ENCODE assay signal across 19 cellular contexts in genomic region chr4:125097729-125098128, GRCh38.
DNase-seq lines count a peak whose midpoint lies in the region; ATAC-seq, FAIRE-seq and TF ChIP-seq lines count a peak whose summit lies in the region.
"Had no signal": no experiment of that assay in that cellular context is flagged by ENCODE, and none has a peak within 500 bp of the region (broad histone marks: within the 10 kb centered on the region; RNA-seq: fewer than 3 reads in every experiment).

No MANE protein-coding gene starts in this region.

- H3K4me3 ChIP-seq in SK-N-SH (ENCODE audit: low read depth in 2 of 2, low read length in 1 of 2) = no peak overlapping the region
- no peak overlapping the region for H3K4me3 ChIP-seq in endothelial cell of umbilical vein (replicated peaks in 1 of 3; ENCODE audit: insufficient read depth in 1 of 3, low read depth in 1 of 3, low read length in 3 of 3)
- H3K4me3 ChIP-seq in endodermal cell (ENCODE audit: low read length) = no peak overlapping the region
- no peak overlapping the region for H3K4me3 ChIP-seq in MM.1S (ENCODE audit: low read length)
- no peak overlapping the region for H3K4me3 ChIP-seq in stomach

- TF ChIP-seq CTCF in SK-N-SH (IDR thresholded peaks at IDR 0.05) = no peak
- TF ChIP-seq CTCF in endothelial cell of umbilical vein (IDR thresholded peaks at IDR 0.05; ENCODE audit: extremely low read depth in 1 of 2, insufficient read depth in 1 of 2, low read depth in 1 of 2, low read length in 2 of 2) = no peak
- TF ChIP-seq CTCF in endodermal cell (conservative IDR thresholded peaks at IDR 0.05) = no peak
- TF ChIP-seq CTCF in MM.1S (IDR thresholded peaks at IDR 0.05; ENCODE audit: low read length) = no peak
- no peak for TF ChIP-seq CTCF in stomach (IDR thresholded peaks at IDR 0.05)

- TF ChIP-seq EP300 in SK-N-SH (IDR thresholded peaks at IDR 0.05; ENCODE audit: borderline replicate concordance in 1 of 2, low read depth in 1 of 2, low read length in 1 of 2) (no peak), stomach (IDR thresholded peaks at IDR 0.05) (no peak)

- H3K27me3 ChIP-seq in SK-N-SH (ENCODE audit: insufficient read depth) = no peaks in the 10 kb centered on the region
- no peaks in the 10 kb centered on the region for H3K27me3 ChIP-seq in endothelial cell of umbilical vein (ENCODE audit: control insufficient read depth in 2 of 2, insufficient read depth in 2 of 2, low read length in 2 of 2)
- no peaks in the 10 kb centered on the region for H3K27me3 ChIP-seq in endodermal cell (ENCODE audit: control insufficient read depth, insufficient read depth, low read length, poor library complexity, severe bottlenecking)
- H3K27me3 ChIP-seq in MM.1S (replicated peaks; ENCODE audit: insufficient read depth, low read length) = no peaks in the 10 kb centered on the region
- no peaks in the 10 kb centered on the region for H3K27me3 ChIP-seq in stomach

- H3K9ac ChIP-seq in SK-N-SH = no peak overlapping the region
- no peak overlapping the region for H3K9ac ChIP-seq in endothelial cell of umbilical vein (replicated peaks; ENCODE audit: extremely low read depth, insufficient read depth, low read length)
- H3K9ac ChIP-seq in endodermal cell (ENCODE audit: extremely low read depth, low read length, poor library complexity, severe bottlenecking) = no peak overlapping the region
- no peak overlapping the region for H3K9ac ChIP-seq in MM.1S (ENCODE audit: low read length)

- no TSS peak for BruUV-seq in endothelial cell of umbilical vein (replicated peaks; lab: Mats Ljungman, UMichigan)

- no peaks in the 10 kb centered on the region for H4K20me1 ChIP-seq in SK-N-SH (ENCODE audit: insufficient read depth)
- no peaks in the 10 kb centered on the region for H4K20me1 ChIP-seq in endothelial cell of umbilical vein (replicated peaks; ENCODE audit: control insufficient read depth, extremely low read depth, insufficient read depth, low read length)
- H4K20me1 ChIP-seq in MM.1S (ENCODE audit: insufficient read depth, low read length) = no peaks in the 10 kb centered on the region

- no peaks in the 10 kb centered on the region for H3K36me3 ChIP-seq in SK-N-SH (replicated peaks in 1 of 2; ENCODE audit: control insufficient read depth in 1 of 2, insufficient read depth in 2 of 2, low read length in 1 of 2)
- H3K36me3 ChIP-seq in endothelial cell of umbilical vein (ENCODE audit: control insufficient read depth in 2 of 2, extremely low read depth in 1 of 2, insufficient read depth in 2 of 2, low read length in 2 of 2) = no peaks in the 10 kb centered on the region
- H3K36me3 ChIP-seq in endodermal cell (ENCODE audit: control insufficient read depth, insufficient read depth, low read length) = no peaks in the 10 kb centered on the region
- no peaks in the 10 kb centered on the region for H3K36me3 ChIP-seq in MM.1S (replicated peaks; ENCODE audit: insufficient read depth, low read length)
- no peaks in the 10 kb centered on the region for H3K36me3 ChIP-seq in stomach

- TF ChIP-seq RAD21 in SK-N-SH (IDR thresholded peaks at IDR 0.05; ENCODE audit: low read length) = no peak

- no peaks in the 10 kb centered on the region for H3K9me3 ChIP-seq in SK-N-SH
- H3K9me3 ChIP-seq in endothelial cell of umbilical vein (replicated peaks; ENCODE audit: control insufficient read depth, insufficient read depth, low read length) = no peaks in the 10 kb centered on the region
- no peaks in the 10 kb centered on the region for H3K9me3 ChIP-seq in endodermal cell (ENCODE audit: control insufficient read depth, low read length)
- H3K9me3 ChIP-seq in MM.1S (replicated peaks; ENCODE audit: insufficient read depth, low read length) = no peaks in the 10 kb centered on the region
- no peaks in the 10 kb centered on the region for H3K9me3 ChIP-seq in stomach

- 29% methylated on average over 2 of the region's 2 CpGs for WGBS in SK-N-SH (ENCODE audit: low lambda C conversion rate)
- WGBS in endodermal cell (ENCODE audit: insufficient coverage in 1 of 2, insufficient read length in 1 of 2), 2 experiments = 57% methylated on average over 2 of the region's 2 CpGs; no CpG with 5 or more reads in 1 of the 2 experiments
- WGBS in stomach, 5 donors = 67 to 77% (median 72%) methylated on average over 2 of the region's 2 CpGs

- POLR2A ChIA-PET in SK-N-SH (lab: Yijun Ruan, JAX) = no interaction called here
- POLR2A ChIA-PET in endothelial cell of umbilical vein (lab: Charles Lee) = no interaction called here
- POLR2A ChIA-PET in activated CD4-positive, alpha-beta memory T cell treated with anti-CD3 and anti-CD28 coated beads for 36 hours (lab: Charles Lee) = no interaction called here

- no peaks in the 10 kb centered on the region for H3K36me3 Mint-ChIP-seq in endodermal cell (ENCODE audit: low read depth)
- no peaks in the 10 kb centered on the region for H3K36me3 Mint-ChIP-seq in activated CD4-positive, alpha-beta memory T cell treated with anti-CD3 and anti-CD28 coated beads for 36 hours

- no peak overlapping the region for H3K4me3 Mint-ChIP-seq in endodermal cell
- H3K4me3 Mint-ChIP-seq in activated CD4-positive, alpha-beta memory T cell treated with anti-CD3 and anti-CD28 coated beads for 36 hours = no peak overlapping the region
- H3K4me3 Mint-ChIP-seq: B cell had no signal

- no peak overlapping the region for H3K4me2 ChIP-seq in SK-N-SH
- no peak overlapping the region for H3K4me2 ChIP-seq in endothelial cell of umbilical vein (ENCODE audit: insufficient read depth, low read length)
- no peak overlapping the region for H3K4me2 ChIP-seq in MM.1S (ENCODE audit: low read depth, low read length)

- DNase-seq in SK-N-SH = no peak
- peak; percentile 1 for DNase-seq in NCI-H69 (lab: John Stamatoyannopoulos, UW)
- DNase-seq in endothelial cell of umbilical vein (ENCODE audit: low read depth, low spot score) = peak; percentile 54
- no peak for DNase-seq in endodermal cell
- DNase-seq in MM.1S = no peak
- DNase-seq in stomach = no peak
- DNase-seq in activated CD4-positive, alpha-beta memory T cell treated with anti-CD3 and anti-CD28 coated beads for 36 hours = no peak
- DNase-seq: COR-L47, DMS153, NCI-H1048, NCI-H1436, NCI-H1930, NCI-H345, NCI-H524 treated with DMSO at 0.1 percent for 48 hours had no signal

- CTCF ChIA-PET in SK-N-SH (lab: Yijun Ruan, JAX) = no interaction called here
- CTCF ChIA-PET in endothelial cell of umbilical vein (lab: Charles Lee) = no interaction called here
- CTCF ChIA-PET in activated CD4-positive, alpha-beta memory T cell treated with anti-CD3 and anti-CD28 coated beads for 36 hours (lab: Charles Lee) = no interaction called here

- H2AFZ ChIP-seq in SK-N-SH (ENCODE audit: low read depth) = peak overlapping the region; percentile 69; the same call in 1 of the 2 replicates
- no peak overlapping the region for H2AFZ ChIP-seq in endothelial cell of umbilical vein (ENCODE audit: low read depth, low read length)
- H2AFZ ChIP-seq in MM.1S (ENCODE audit: low read length) = no peak overlapping the region

- ATAC-seq in SK-N-SH treated with all-trans-retinoic acid at 6 μM for 48 hours = no peak
- ATAC-seq: Right ventricle myocardium inferior had no signal

- intact Hi-C loops in endothelial cell of umbilical vein (cut with micrococcal nuclease) = no loop called here
- intact Hi-C loops in stomach (cut with DNase I; ENCODE audit: low total_unique reads) = no loop called here
- intact Hi-C loops in activated CD4-positive, alpha-beta memory T cell treated with anti-CD3 and anti-CD28 coated beads for 36 hours (cut with micrococcal nuclease) = no loop called here

- dilution Hi-C loops in endothelial cell of umbilical vein (cut with MboI; ENCODE audit: extremely low pct_ligation_motif_present, low sequenced_read_pairs) = no loop called here

- TF ChIP-seq POLR2A in endothelial cell of umbilical vein (IDR thresholded peaks at IDR 0.05; ENCODE audit: low read depth, low read length) (no peak), stomach (IDR thresholded peaks at IDR 0.05) (no peak)

- no peaks in the 10 kb centered on the region for H3K9me3 Mint-ChIP-seq in endodermal cell
- peaks cover 2% of the 10 kb centered on the region for H3K9me3 Mint-ChIP-seq in activated CD4-positive, alpha-beta memory T cell treated with anti-CD3 and anti-CD28 coated beads for 36 hours

- H3K9me2 ChIP-seq in SK-N-SH = no peaks in the 10 kb centered on the region
- no peaks in the 10 kb centered on the region for H3K9me2 ChIP-seq in MM.1S (replicated peaks; ENCODE audit: insufficient read depth, low read length)

- H3K27ac Mint-ChIP-seq in endodermal cell = no peak overlapping the region
- no peak overlapping the region for H3K27ac Mint-ChIP-seq in activated CD4-positive, alpha-beta memory T cell treated with anti-CD3 and anti-CD28 coated beads for 36 hours
- H3K27ac Mint-ChIP-seq: B cell had no signal

- H3K79me2 ChIP-seq in SK-N-SH (ENCODE audit: insufficient read depth) = no peaks in the 10 kb centered on the region
- H3K79me2 ChIP-seq in endothelial cell of umbilical vein (ENCODE audit: control insufficient read depth, insufficient read depth, low read length) = no peaks in the 10 kb centered on the region
- no peaks in the 10 kb centered on the region for H3K79me2 ChIP-seq in MM.1S (ENCODE audit: low read length)

- no peaks in the 10 kb centered on the region for H3F3A ChIP-seq in SK-N-SH (replicated peaks; ENCODE audit: insufficient read depth)
- H3F3A ChIP-seq in MM.1S (ENCODE audit: insufficient read depth, low read length) = no peaks in the 10 kb centered on the region

- H3K27ac ChIP-seq in SK-N-SH (ENCODE audit: low read depth in 2 of 2, low read length in 1 of 2) = no peak overlapping the region
- no peak overlapping the region for H3K27ac ChIP-seq in endothelial cell of umbilical vein (ENCODE audit: insufficient read depth, low read depth, low read length)
- no peak overlapping the region for H3K27ac ChIP-seq in endodermal cell (ENCODE audit: low read depth, low read length)
- no peak overlapping the region for H3K27ac ChIP-seq in MM.1S (ENCODE audit: low read length)
- H3K27ac ChIP-seq in stomach = no peak overlapping the region
- H3K27ac ChIP-seq: 22Rv1 had no signal

- FAIRE-seq in endothelial cell of umbilical vein (lab: Jason Lieb, UNC) = peak; percentile 35
- FAIRE-seq: H54 had no signal

- peaks cover 0 to 4% of the 10 kb centered on the region in 2 experiments; a peak in 1 of 4 replicates for H3K4me1 ChIP-seq in SK-N-SH (ENCODE audit: control insufficient read depth in 1 of 2, insufficient read depth in 2 of 2, low read depth in 1 of 2, low read length in 1 of 2)
- peaks cover 4% of the 10 kb centered on the region for H3K4me1 ChIP-seq in endothelial cell of umbilical vein (ENCODE audit: control insufficient read depth, extremely low read depth, insufficient read depth, low read length)
- no peaks in the 10 kb centered on the region for H3K4me1 ChIP-seq in endodermal cell (ENCODE audit: control insufficient read depth, insufficient read depth, low read length)
- H3K4me1 ChIP-seq in MM.1S (ENCODE audit: low read length) = no peaks in the 10 kb centered on the region
- H3K4me1 ChIP-seq in stomach = no peaks in the 10 kb centered on the region

- no peaks in the 10 kb centered on the region for H3K4me1 Mint-ChIP-seq in endodermal cell
- no peaks in the 10 kb centered on the region for H3K4me1 Mint-ChIP-seq in activated CD4-positive, alpha-beta memory T cell treated with anti-CD3 and anti-CD28 coated beads for 36 hours (ENCODE audit: low read depth)
- H3K4me1 Mint-ChIP-seq: B cell had no signal

- no peaks in the 10 kb centered on the region for H3K9me1 ChIP-seq in endothelial cell of umbilical vein (replicated peaks; ENCODE audit: control insufficient read depth, extremely low read depth, insufficient read depth, low read length)

- H3K27me3 Mint-ChIP-seq in endodermal cell (ENCODE audit: insufficient read depth) = no peaks in the 10 kb centered on the region
- H3K27me3 Mint-ChIP-seq in activated CD4-positive, alpha-beta memory T cell treated with anti-CD3 and anti-CD28 coated beads for 36 hours = no peaks in the 10 kb centered on the region
- H3K27me3 Mint-ChIP-seq: B cell had no signal

Comparison
In these comparisons a context has a peak if more than half of its experiments do, and no peak if none do; other contexts are left out.
1. DNase-seq: peak in NCI-H69 (single experiment) and endothelial cell of umbilical vein (single experiment); none in SK-N-SH (single experiment), endodermal cell (single experiment), MM.1S (single experiment), stomach (single experiment) and activated CD4-positive, alpha-beta memory T cell treated with anti-CD3 and anti-CD28 coated beads for 36 hours (single experiment).